In the genomic region with DNA sequence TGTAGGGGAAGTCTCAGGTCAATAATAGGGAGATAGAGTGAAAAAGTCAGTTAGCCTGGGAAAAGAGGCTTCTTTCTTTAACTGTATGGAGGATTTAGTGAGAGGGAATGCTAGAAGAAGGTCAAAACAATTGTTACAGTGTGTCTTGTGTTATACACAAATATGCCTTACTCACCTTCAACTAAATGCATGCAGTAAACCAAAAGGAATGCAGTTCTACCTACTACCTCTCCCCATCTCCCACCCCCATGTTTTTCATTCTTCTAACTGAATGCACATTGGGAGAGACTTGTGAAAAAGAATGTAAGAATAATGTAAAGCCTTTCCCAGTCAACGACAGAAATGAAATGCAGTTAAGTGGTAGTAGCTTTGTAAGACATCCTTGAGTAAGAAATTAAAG, we compare ENCODE assay signal across 17 cellular contexts. TPM values are rescaled to one million over a fixed set of nuclear protein-coding genes. Genes with fewer than 3 reads are reported as not detected.
A peak's percentile ranks its signal among the peaks of the same experiment; 100 is the strongest.
DNase-seq lines count a peak whose midpoint lies in the region; ATAC-seq and TF ChIP-seq lines count a peak whose summit lies in the region.
"Had no signal": no experiment of that assay in that cellular context is flagged by ENCODE, and none has a peak within 500 bp of the region (broad histone marks: within the 10 kb centered on the region; RNA-seq: fewer than 3 reads in every experiment).

No MANE protein-coding gene starts in this region.

- H3K9me3 ChIP-seq in CD4-positive, alpha-beta T cell (ENCODE audit: control insufficient read depth, low read length), result no peaks in the 10 kb centered on the region
- H3K9me3 ChIP-seq: HAP-1 had no signal

- H3K27ac Mint-ChIP-seq in CD4-positive, alpha-beta T cell, result peak overlapping the region; percentile 95
- H3K27ac Mint-ChIP-seq in chondrocyte (ENCODE audit: unreplicated experiment), result peak overlapping the region; percentile 23
- H3K27ac Mint-ChIP-seq: stimulated activated memory B cell treated with anti-CD40 and anti-IgM and Interleukin-4, amounts not matched to agents 10 μg/mL and 1 μg/mL and 100 μg/mL, for 72 hours had no signal

- CTCF ChIA-PET in CD4-positive, alpha-beta T cell (lab: Charles Lee), result no interaction called here

- H3K4me1 Mint-ChIP-seq in CD4-positive, alpha-beta T cell (ENCODE audit: low read depth), result peaks cover 56% of the 10 kb centered on the region
- peaks cover 14% of the 10 kb centered on the region for H3K4me1 Mint-ChIP-seq in chondrocyte (ENCODE audit: low read depth)
- H3K4me1 Mint-ChIP-seq: stimulated activated memory B cell treated with anti-CD40 and anti-IgM and Interleukin-4, amounts not matched to agents 10 μg/mL and 1 μg/mL and 100 μg/mL, for 72 hours had no signal

- ATAC-seq in CD4-positive, alpha-beta T cell (ENCODE audit: poor library complexity), result no peak
- ATAC-seq in HG03280 (IDR thresholded peaks at IDR 0.05; ENCODE audit: unreplicated experiment), result no peak
- no peak for ATAC-seq in HG03442 (IDR thresholded peaks at IDR 0.05; ENCODE audit: unreplicated experiment)
- ATAC-seq: activated CD4-positive, CD25-positive, alpha-beta regulatory T cell treated with anti-CD3 and anti-CD28 coated beads, Interleukin-2, amount 50 U/mL, for 24 hours; stimulated activated memory B cell treated with anti-CD40 and anti-IgM and Interleukin-4, amounts not matched to agents 10 μg/mL and 1 μg/mL and 100 μg/mL, for 72 hours had no signal

- POLR2A ChIA-PET in CD4-positive, alpha-beta T cell (lab: Charles Lee), result interaction anchor here (0.6 to 5.3 kb wide), 4 partner anchors 21 to 210 kb away, joined by 3 to 74 read pairs (median 4); a partner anchor contains a TSS

- H3K4me3 Mint-ChIP-seq in CD4-positive, alpha-beta T cell, result no peak overlapping the region
- no peak overlapping the region for H3K4me3 Mint-ChIP-seq in chondrocyte (ENCODE audit: unreplicated experiment)
- H3K4me3 Mint-ChIP-seq: stimulated activated memory B cell treated with anti-CD40 and anti-IgM and Interleukin-4, amounts not matched to agents 10 μg/mL and 1 μg/mL and 100 μg/mL, for 72 hours had no signal

- TF ChIP-seq CTCF in CD4-positive, alpha-beta T cell (IDR thresholded peaks at IDR 0.05), result no peak
- no peak for TF ChIP-seq CTCF in chondrocyte (IDR thresholded peaks at IDR 0.05)

- no peaks in the 10 kb centered on the region for H3K27me3 Mint-ChIP-seq in CD4-positive, alpha-beta T cell
- H3K27me3 Mint-ChIP-seq in chondrocyte (ENCODE audit: low read depth), result no peaks in the 10 kb centered on the region
- H3K27me3 Mint-ChIP-seq: stimulated activated memory B cell treated with anti-CD40 and anti-IgM and Interleukin-4, amounts not matched to agents 10 μg/mL and 1 μg/mL and 100 μg/mL, for 72 hours had no signal

- H3K36me3 Mint-ChIP-seq in CD4-positive, alpha-beta T cell (ENCODE audit: low read depth), result peaks cover 37% of the 10 kb centered on the region
- peaks cover 11% of the 10 kb centered on the region for H3K36me3 Mint-ChIP-seq in chondrocyte (ENCODE audit: low read depth)

- H3K27me3 ChIP-seq in CD4-positive, alpha-beta T cell (ENCODE audit: control insufficient read depth, insufficient read depth, low read length), result no peaks in the 10 kb centered on the region
- H3K27me3 ChIP-seq: brain microvascular endothelial cell had no signal

- intact Hi-C loops in CD4-positive, alpha-beta T cell (cut with DNase I, micrococcal nuclease), result no loop called here

- H3K9me3 Mint-ChIP-seq in CD4-positive, alpha-beta T cell, result no peaks in the 10 kb centered on the region
- H3K9me3 Mint-ChIP-seq in chondrocyte (ENCODE audit: low read depth), result no peaks in the 10 kb centered on the region
- H3K9me3 Mint-ChIP-seq: stimulated activated memory B cell treated with anti-CD40 and anti-IgM and Interleukin-4, amounts not matched to agents 10 μg/mL and 1 μg/mL and 100 μg/mL, for 72 hours had no signal

- no peak for DNase-seq in CD4-positive, alpha-beta T cell
- DNase-seq in HT1080 (ENCODE audit: low read depth) (peak; percentile 10), chondrocyte (ENCODE audit: low spot score) (no peak), left kidney (ENCODE audit: low read depth, low spot score) (peak; percentile 4), NCI-H1417 (lab: John Stamatoyannopoulos, UW) (no peak), HT-29 (ENCODE audit: low spot score) (no peak)
- DNase-seq: brain microvascular endothelial cell; DMS79; hypothalamus; NCI-H345; retina; stimulated activated CD4-positive, alpha-beta T cell treated with anti-CD3 and anti-CD28 coated beads, Interleukin-2, amount 100 ng/mL, for 48 hours had no signal

- H3K27ac ChIP-seq in CD4-positive, alpha-beta T cell (ENCODE audit: low read depth, low read length), result no peak overlapping the region
- H3K27ac ChIP-seq: brain microvascular endothelial cell had no signal

RNA-seq across cellular contexts. Expression of a gene that starts 33.8 kb away (rescaled TPM):
- total RNA-seq in CD4-positive, alpha-beta T cell, result 100 to 1,000 TPM in 1 of 2 experiments, 10 to 100 TPM in 1; 97.1 to 101 TPM
- 8.1 and 9.9 TPM in 2 replicates for total RNA-seq in HT1080 (2014; rRNA removed; shearing (Covaris generic))
- polyA plus RNA-seq in HT1080 (2015; cell fraction: cytosol; rRNA removed), result 5.4 and 7.8 TPM in 2 replicates
- polyA plus RNA-seq in HT1080 (2015; cell fraction: nucleus; rRNA removed), result 36.3 and 39.5 TPM in 2 replicates
- 12.4 to 19.8 TPM (median 12.6 TPM) in 3 replicates for total RNA-seq in chondrocyte
- total RNA-seq in HT-29 (2014; rRNA removed; shearing (Covaris generic)), result 4.5 and 6.2 TPM in 2 replicates

Comparison
In these comparisons a context has a peak if more than half of its experiments do, and no peak if none do; other contexts are left out.
1. DNase-seq: peak in HT1080 (single experiment) and left kidney (single experiment); none in CD4-positive, alpha-beta T cell (0 of 10), chondrocyte (single experiment), NCI-H1417 (0 of 3) and HT-29 (single experiment).